19 cellular contexts compared by ENCODE assay signal in genomic region chr14:78946949-78947348, GRCh38.
DNase-seq lines count a peak whose midpoint lies in the region; TF ChIP-seq lines count a peak whose summit lies in the region.
"Had no signal": no experiment of that assay in that cellular context is flagged by ENCODE, and none has a peak within 500 bp of the region (broad histone marks: within the 10 kb centered on the region; RNA-seq: fewer than 3 reads in every experiment).

No MANE protein-coding gene starts in this region.

- H3K36me3 ChIP-seq in neural progenitor cell: no peaks in the 10 kb centered on the region
- H3K36me3 ChIP-seq: BLaER1 had no signal

- H3K27ac ChIP-seq in neural progenitor cell: no peak overlapping the region
- H3K27ac ChIP-seq: 22Rv1, BLaER1, C4-2B had no signal

- no peaks in the 10 kb centered on the region for H3K79me2 ChIP-seq in neural progenitor cell (ENCODE audit: low read depth)

- peaks cover 42% of the 10 kb centered on the region for H3K27me3 ChIP-seq in neural progenitor cell
- H3K27me3 ChIP-seq: BLaER1 had no signal

- H3K4me3 ChIP-seq in neural progenitor cell: no peak overlapping the region
- H3K4me3 ChIP-seq: BLaER1, GM23338 had no signal

- no peak overlapping the region for H3K27ac Mint-ChIP-seq in neural progenitor cell
- H3K27ac Mint-ChIP-seq: B cell; CD4-positive, CD25-positive, alpha-beta regulatory T cell; CD8-positive, alpha-beta T cell; GM23338; H9; HFFc6 had no signal

- H3K4me1 ChIP-seq in neural progenitor cell: peaks cover 30% of the 10 kb centered on the region
- H3K4me1 ChIP-seq: BLaER1 had no signal

- no peak for TF ChIP-seq CTCF in neural progenitor cell (IDR thresholded peaks at IDR 0.05)

- no peak overlapping the region for H3K4me3 Mint-ChIP-seq in neural progenitor cell
- H3K4me3 Mint-ChIP-seq: B cell; CD4-positive, CD25-positive, alpha-beta regulatory T cell; CD8-positive, alpha-beta T cell; GM23338; H9; HFFc6 had no signal

- no peaks in the 10 kb centered on the region for H4K20me1 ChIP-seq in neural progenitor cell (ENCODE audit: low read depth)
- H4K20me1 ChIP-seq: BLaER1 had no signal

- DNase-seq in D341Med (ENCODE audit: low spot score) (peak; percentile 78), NCI-H524 treated with DMSO at 0.1 percent for 48 hours (lab: John Stamatoyannopoulos, UW) (peak; percentile 64), SK-N-DZ (ENCODE audit: low spot score) (peak; percentile 50), neural progenitor cell (ENCODE audit: low spot score) (peak; percentile 59), OCI-M2 (lab: John Stamatoyannopoulos, UW; ENCODE audit: unreplicated experiment) (no peak), GM19238 (ENCODE audit: insufficient read length, low spot score) (no peak), ureter (ENCODE audit: low spot score) (no peak)
- DNase-seq: Caco-2; CD4-positive, CD25-positive, alpha-beta regulatory T cell; CD8-positive, alpha-beta T cell; DMS153; DND-41; H9; HFFc6 had no signal

- H3K9me3 ChIP-seq in neural progenitor cell (ENCODE audit: low read depth): no peaks in the 10 kb centered on the region
- H3K9me3 ChIP-seq: BLaER1, Caco-2 had no signal

- no peaks in the 10 kb centered on the region for H3K36me3 Mint-ChIP-seq in neural progenitor cell
- H3K36me3 Mint-ChIP-seq: CD4-positive, CD25-positive, alpha-beta regulatory T cell; CD8-positive, alpha-beta T cell had no signal

- no peak overlapping the region for H3K9ac ChIP-seq in neural progenitor cell
- H3K9ac ChIP-seq: BLaER1 had no signal

- H2AFZ ChIP-seq in neural progenitor cell (replicated peaks): no peak overlapping the region
- H2AFZ ChIP-seq: GM23338 had no signal

- H3F3A ChIP-seq in neural progenitor cell (ENCODE audit: low read depth): no peaks in the 10 kb centered on the region

- H3K4me1 Mint-ChIP-seq in neural progenitor cell: peaks cover 25% of the 10 kb centered on the region
- H3K4me1 Mint-ChIP-seq: B cell; CD4-positive, CD25-positive, alpha-beta regulatory T cell; GM23338 had no signal

- H3K4me2 ChIP-seq in neural progenitor cell: peak overlapping the region; percentile 24
- H3K4me2 ChIP-seq: BLaER1, GM23338 had no signal

- peaks cover 10% of the 10 kb centered on the region for H3K27me3 Mint-ChIP-seq in neural progenitor cell (ENCODE audit: insufficient read depth, low read depth)
- H3K27me3 Mint-ChIP-seq: CD4-positive, CD25-positive, alpha-beta regulatory T cell had no signal

- H3K9me3 Mint-ChIP-seq in neural progenitor cell: no peaks in the 10 kb centered on the region
- H3K9me3 Mint-ChIP-seq: CD4-positive, CD25-positive, alpha-beta regulatory T cell; CD8-positive, alpha-beta T cell; GM23338; H9; HFFc6 had no signal

Comparison
In these comparisons a context has a peak if more than half of its experiments do, and no peak if none do; other contexts are left out.
1. DNase-seq: peak in D341Med (single experiment), NCI-H524 treated with DMSO at 0.1 percent for 48 hours (single experiment), SK-N-DZ (single experiment) and neural progenitor cell (single experiment); none in OCI-M2 (single experiment), GM19238 (single experiment) and ureter (single experiment).